In genomic region chr11:65545853-65546216, GRCh38 we compare ENCODE assay signal across 8 cellular contexts. TPM values are rescaled to one million over a fixed set of nuclear protein-coding genes. Genes with fewer than 3 reads are reported as not detected.
DNase-seq lines count a peak whose midpoint lies in the region; ATAC-seq, FAIRE-seq and TF ChIP-seq lines count a peak whose summit lies in the region.

No MANE protein-coding gene starts in this region.

- POLR2A ChIA-PET in activated CD4-positive, alpha-beta T cell treated with anti-CD3 and anti-CD28 coated beads, Interleukin-2, amount 10 ng/mL, durations not matched to agents 7 days and 5 days (lab: Charles Lee), result no interaction called here
- POLR2A ChIA-PET in activated CD8-positive, alpha-beta T cell treated with anti-CD3 and anti-CD28 coated beads, Interleukin-2, amount 10 ng/mL, durations not matched to agents 7 days and 5 days (lab: Charles Lee), result interaction anchor here (1.7 kb wide), 1 partner anchor 20 kb away, joined by 5 read pairs; no protein-coding TSS in a partner anchor

- H3K4me1 Mint-ChIP-seq in activated CD4-positive, alpha-beta T cell treated with anti-CD3 and anti-CD28 coated beads, Interleukin-2, amount 10 ng/mL, durations not matched to agents 7 days and 5 days, result peaks cover 51% of the 10 kb centered on the region
- peaks cover 52% of the 10 kb centered on the region for H3K4me1 Mint-ChIP-seq in activated CD8-positive, alpha-beta T cell treated with anti-CD3 and anti-CD28 coated beads, Interleukin-2, amount 10 ng/mL, durations not matched to agents 7 days and 5 days (ENCODE audit: low read depth)

- peaks cover 20% of the 10 kb centered on the region for H3K36me3 Mint-ChIP-seq in activated CD4-positive, alpha-beta T cell treated with anti-CD3 and anti-CD28 coated beads, Interleukin-2, amount 10 ng/mL, durations not matched to agents 7 days and 5 days (ENCODE audit: low read depth)
- H3K36me3 Mint-ChIP-seq in activated CD8-positive, alpha-beta T cell treated with anti-CD3 and anti-CD28 coated beads, Interleukin-2, amount 10 ng/mL, durations not matched to agents 7 days and 5 days (ENCODE audit: low read depth), result peaks cover 35% of the 10 kb centered on the region

- no peaks in the 10 kb centered on the region for H3K9me3 ChIP-seq in keratinocyte (ENCODE audit: control insufficient read depth, low read depth, low read length)
- H3K9me3 ChIP-seq in thymus (ENCODE audit: control insufficient read depth), result no peaks in the 10 kb centered on the region

- H2AFZ ChIP-seq in keratinocyte (ENCODE audit: control insufficient read depth, low read length), result no peak overlapping the region

- H3K36me3 ChIP-seq in keratinocyte (ENCODE audit: control insufficient read depth in 2 of 2, extremely low read depth in 1 of 2, insufficient read depth in 2 of 2, low read length in 2 of 2), result no peaks in the 10 kb centered on the region
- H3K36me3 ChIP-seq in thymus (ENCODE audit: control insufficient read depth, insufficient read depth), result peaks cover 6% of the 10 kb centered on the region

- H3K27ac ChIP-seq in keratinocyte (ENCODE audit: control insufficient read depth, insufficient read depth, low read length), result no peak overlapping the region
- H3K27ac ChIP-seq in thymus (ENCODE audit: low read depth), result peak overlapping the region; percentile 54

- no peak for ATAC-seq in activated CD8-positive, alpha-beta T cell treated with anti-CD3 and anti-CD28 coated beads, Interleukin-2, amount 10 ng/mL, durations not matched to agents 7 days and 5 days
- ATAC-seq in GM21528 (IDR thresholded peaks at IDR 0.05; ENCODE audit: low FRiP score, unreplicated experiment), result no peak

- H3K4me3 ChIP-seq in keratinocyte (ENCODE audit: control insufficient read depth in 2 of 3, extremely low read depth in 1 of 3, insufficient read depth in 2 of 3, low read depth in 1 of 3, low read length in 3 of 3) (no peak overlapping the region), thymus (ENCODE audit: low read length) (peak overlapping the region; percentile 44)

- TF ChIP-seq CTCF in keratinocyte (optimal IDR thresholded peaks at IDR 0.05 in 1 of 3, IDR thresholded peaks at IDR 0.05 in 1 of 3, conservative IDR thresholded peaks at IDR 0.05 in 1 of 3; ENCODE audit: extremely low read depth in 1 of 3, insufficient read depth in 2 of 3, low read length in 3 of 3), result no peak

- H3K4me1 ChIP-seq in keratinocyte (ENCODE audit: control insufficient read depth, extremely low read depth, insufficient read depth, low read length) (peaks cover 16% of the 10 kb centered on the region), thymus (ENCODE audit: control insufficient read depth, insufficient read depth, low read length) (peaks cover 40% of the 10 kb centered on the region)

- peak overlapping the region; percentile 64 for H3K4me2 ChIP-seq in keratinocyte (ENCODE audit: control insufficient read depth, extremely low read depth, insufficient read depth, low read depth, low read length)

- H3K27me3 Mint-ChIP-seq in activated CD4-positive, alpha-beta T cell treated with anti-CD3 and anti-CD28 coated beads, Interleukin-2, amount 10 ng/mL, durations not matched to agents 7 days and 5 days, result no peaks in the 10 kb centered on the region
- H3K27me3 Mint-ChIP-seq in activated CD8-positive, alpha-beta T cell treated with anti-CD3 and anti-CD28 coated beads, Interleukin-2, amount 10 ng/mL, durations not matched to agents 7 days and 5 days (ENCODE audit: low read depth), result no peaks in the 10 kb centered on the region

- DNase-seq in activated CD4-positive, alpha-beta T cell treated with anti-CD3 and anti-CD28 coated beads, Interleukin-2, amount 10 ng/mL, durations not matched to agents 7 days and 5 days, result no peak
- no peak for DNase-seq in activated CD4-positive, alpha-beta T cell treated with anti-CD3 and anti-CD28 coated beads for 1 hour
- no peak for DNase-seq in activated CD8-positive, alpha-beta T cell treated with anti-CD3 and anti-CD28 coated beads, Interleukin-2, amount 10 ng/mL, durations not matched to agents 7 days and 5 days
- DNase-seq in keratinocyte (ENCODE audit: low read depth, low spot score), result no peak
- DNase-seq in NCI-H1930 (lab: John Stamatoyannopoulos, UW), result no peak
- DNase-seq in NCI-H2029 treated with DMSO at 0.1 percent for 48 hours (lab: John Stamatoyannopoulos, UW), result no peak

- no peaks in the 10 kb centered on the region for H4K20me1 ChIP-seq in keratinocyte (ENCODE audit: control insufficient read depth, extremely low read depth, insufficient read depth, low read length)

- no peak overlapping the region for H3K9ac ChIP-seq in keratinocyte (ENCODE audit: control insufficient read depth, extremely low read depth, insufficient read depth, low read length)

- no peaks in the 10 kb centered on the region for H3K9me1 ChIP-seq in keratinocyte (ENCODE audit: control insufficient read depth, extremely low read depth, insufficient read depth, low read length)

- 30% methylated on average over 4 of the region's 4 CpGs for WGBS in thymus

- dilution Hi-C loops in keratinocyte (cut with MboI; ENCODE audit: extremely low pct_ligation_motif_present, low sequenced_read_pairs), result no loop called here

- CTCF ChIA-PET in activated CD4-positive, alpha-beta T cell treated with anti-CD3 and anti-CD28 coated beads, Interleukin-2, amount 10 ng/mL, durations not matched to agents 7 days and 5 days (lab: Charles Lee), result interaction anchor here (0.9 to 2.9 kb wide), 4 partner anchors 9 to 43 kb away, joined by 3 to 9 read pairs (median 6); partner anchors contain the start of gene ZNRD2
- CTCF ChIA-PET in activated CD8-positive, alpha-beta T cell treated with anti-CD3 and anti-CD28 coated beads, Interleukin-2, amount 10 ng/mL, durations not matched to agents 7 days and 5 days (lab: Charles Lee), result interaction anchor here (1.1 to 8.4 kb wide), 4 partner anchors 11 to 45 kb away, joined by 3 to 172 read pairs (median 4); partner anchors contain the start of genes KCNK7 and ZNRD2

- peak overlapping the region; percentile 78 for H3K27ac Mint-ChIP-seq in activated CD4-positive, alpha-beta T cell treated with anti-CD3 and anti-CD28 coated beads, Interleukin-2, amount 10 ng/mL, durations not matched to agents 7 days and 5 days
- H3K27ac Mint-ChIP-seq in activated CD8-positive, alpha-beta T cell treated with anti-CD3 and anti-CD28 coated beads, Interleukin-2, amount 10 ng/mL, durations not matched to agents 7 days and 5 days, result peak overlapping the region; percentile 41

- H3K79me2 ChIP-seq in keratinocyte (ENCODE audit: control insufficient read depth, insufficient read depth, low read length), result no peaks in the 10 kb centered on the region

- no peak for FAIRE-seq in keratinocyte (lab: Jason Lieb, UNC)

- no peaks in the 10 kb centered on the region for H3K9me3 Mint-ChIP-seq in activated CD4-positive, alpha-beta T cell treated with anti-CD3 and anti-CD28 coated beads, Interleukin-2, amount 10 ng/mL, durations not matched to agents 7 days and 5 days
- H3K9me3 Mint-ChIP-seq in activated CD8-positive, alpha-beta T cell treated with anti-CD3 and anti-CD28 coated beads, Interleukin-2, amount 10 ng/mL, durations not matched to agents 7 days and 5 days (ENCODE audit: insufficient read depth), result no peaks in the 10 kb centered on the region

- peak overlapping the region; percentile 70 for H3K4me3 Mint-ChIP-seq in activated CD4-positive, alpha-beta T cell treated with anti-CD3 and anti-CD28 coated beads, Interleukin-2, amount 10 ng/mL, durations not matched to agents 7 days and 5 days
- peak overlapping the region; percentile 56 for H3K4me3 Mint-ChIP-seq in activated CD8-positive, alpha-beta T cell treated with anti-CD3 and anti-CD28 coated beads, Interleukin-2, amount 10 ng/mL, durations not matched to agents 7 days and 5 days

- H3K27me3 ChIP-seq in keratinocyte (ENCODE audit: control insufficient read depth, extremely low read depth, insufficient read depth, low read length) (no peaks in the 10 kb centered on the region), thymus (ENCODE audit: control insufficient read depth, insufficient read depth) (no peaks in the 10 kb centered on the region)

RNA-seq across cellular contexts. Expression of gene LTBP3, which starts 12.3 kb away (rescaled TPM):
- total RNA-seq in activated CD4-positive, alpha-beta T cell treated with anti-CD3 and anti-CD28 coated beads, Interleukin-2, amount 10 ng/mL, durations not matched to agents 7 days and 5 days, result 10 to 100 TPM; 80.2 to 92.5 TPM
- total RNA-seq in activated CD8-positive, alpha-beta T cell treated with anti-CD3 and anti-CD28 coated beads, Interleukin-2, amount 10 ng/mL, durations not matched to agents 7 days and 5 days, result 10 to 100 TPM; 64.7 to 70.8 TPM
- polyA plus RNA-seq in keratinocyte, result 9.1 to 23.0 TPM (median 11.0 TPM) in 3 replicates
- polyA plus RNA-seq in keratinocyte (2011; ENCODE audit: low read depth), result 4.4 TPM
- 6.9 and 16.8 TPM in 2 replicates for polyA plus RNA-seq in keratinocyte (2011; cell fraction: cytosol; rRNA removed)
- 45.1 and 57.9 TPM in 2 replicates for polyA plus RNA-seq in keratinocyte (2011; cell fraction: nucleus; rRNA removed)
- 8.9 and 26.6 TPM in 2 replicates for polyA plus RNA-seq in keratinocyte (2012; ENCODE audit: low replicate concordance)
- 8.8 to 64.5 TPM (median 10.5 TPM) in 3 replicates for polyA minus RNA-seq in keratinocyte
- 32.8 TPM for polyA minus RNA-seq in keratinocyte (2011; cell fraction: cytosol; rRNA and poly(A)+ RNA removed)
- 30.0 and 30.3 TPM in 2 replicates for polyA minus RNA-seq in keratinocyte (2011; cell fraction: nucleus; rRNA and poly(A)+ RNA removed)
- polyA plus RNA-seq in thymus, result 64.6 TPM

RNA-seq across cellular contexts. Expression of gene SCYL1, which starts 21.0 kb away (rescaled TPM):
- 10 to 100 TPM; 59.1 to 62.1 TPM for total RNA-seq in activated CD4-positive, alpha-beta T cell treated with anti-CD3 and anti-CD28 coated beads, Interleukin-2, amount 10 ng/mL, durations not matched to agents 7 days and 5 days
- 10 to 100 TPM; 68.0 to 69.5 TPM for total RNA-seq in activated CD8-positive, alpha-beta T cell treated with anti-CD3 and anti-CD28 coated beads, Interleukin-2, amount 10 ng/mL, durations not matched to agents 7 days and 5 days
- polyA plus RNA-seq in keratinocyte (31.3 to 51.2 TPM (median 44.1 TPM) in 3 replicates), thymus (68.1 TPM)
- polyA plus RNA-seq in keratinocyte (2011; ENCODE audit: low read depth), result 25.3 TPM
- polyA plus RNA-seq in keratinocyte (2011; cell fraction: cytosol; rRNA removed), result 40.7 and 65.2 TPM in 2 replicates
- 52.1 and 72.4 TPM in 2 replicates for polyA plus RNA-seq in keratinocyte (2011; cell fraction: nucleus; rRNA removed)
- polyA plus RNA-seq in keratinocyte (2012; ENCODE audit: low replicate concordance), result 33.0 and 44.5 TPM in 2 replicates
- 34.8 to 75.0 TPM (median 43.7 TPM) in 3 replicates for polyA minus RNA-seq in keratinocyte
- 43.0 TPM for polyA minus RNA-seq in keratinocyte (2011; cell fraction: cytosol; rRNA and poly(A)+ RNA removed)
- 24.6 and 32.7 TPM in 2 replicates for polyA minus RNA-seq in keratinocyte (2011; cell fraction: nucleus; rRNA and poly(A)+ RNA removed)

RNA-seq across cellular contexts. Expression of gene ZNRD2, which starts 24.4 kb away (rescaled TPM):
- total RNA-seq in activated CD4-positive, alpha-beta T cell treated with anti-CD3 and anti-CD28 coated beads, Interleukin-2, amount 10 ng/mL, durations not matched to agents 7 days and 5 days, result 10 to 100 TPM; 32.4 to 35.4 TPM
- total RNA-seq in activated CD8-positive, alpha-beta T cell treated with anti-CD3 and anti-CD28 coated beads, Interleukin-2, amount 10 ng/mL, durations not matched to agents 7 days and 5 days, result 10 to 100 TPM; 39.2 to 40.7 TPM
- polyA plus RNA-seq in keratinocyte, result 33.6 to 48.5 TPM (median 47.5 TPM) in 3 replicates
- polyA plus RNA-seq in keratinocyte (2011; ENCODE audit: low read depth), result 9.1 TPM
- 29.1 and 56.1 TPM in 2 replicates for polyA plus RNA-seq in keratinocyte (2011; cell fraction: cytosol; rRNA removed)
- 34.2 and 37.8 TPM in 2 replicates for polyA plus RNA-seq in keratinocyte (2011; cell fraction: nucleus; rRNA removed)
- polyA plus RNA-seq in keratinocyte (2012; ENCODE audit: low replicate concordance), result 47.2 and 82.7 TPM in 2 replicates
- 8.8 to 35.2 TPM (median 10.5 TPM) in 3 replicates for polyA minus RNA-seq in keratinocyte
- polyA minus RNA-seq in keratinocyte (2011; cell fraction: cytosol; rRNA and poly(A)+ RNA removed), result 33.8 TPM
- 12.9 and 16.0 TPM in 2 replicates for polyA minus RNA-seq in keratinocyte (2011; cell fraction: nucleus; rRNA and poly(A)+ RNA removed)
- polyA plus RNA-seq in thymus, result 38.0 TPM

RNA-seq across cellular contexts. Expression of gene FAM89B, which starts 26.5 kb away (rescaled TPM):
- 10 to 100 TPM; 34.1 to 42.1 TPM for total RNA-seq in activated CD4-positive, alpha-beta T cell treated with anti-CD3 and anti-CD28 coated beads, Interleukin-2, amount 10 ng/mL, durations not matched to agents 7 days and 5 days
- total RNA-seq in activated CD8-positive, alpha-beta T cell treated with anti-CD3 and anti-CD28 coated beads, Interleukin-2, amount 10 ng/mL, durations not matched to agents 7 days and 5 days, result 10 to 100 TPM; 32.0 to 33.6 TPM
- polyA plus RNA-seq in keratinocyte (11.5 to 37.6 TPM (median 13.5 TPM) in 3 replicates), thymus (62.2 TPM)
- polyA plus RNA-seq in keratinocyte (2011; ENCODE audit: low read depth), result 1.3 TPM
- 18.0 and 37.6 TPM in 2 replicates for polyA plus RNA-seq in keratinocyte (2011; cell fraction: cytosol; rRNA removed)
- 8.8 and 17.8 TPM in 2 replicates for polyA plus RNA-seq in keratinocyte (2011; cell fraction: nucleus; rRNA removed)
- 17.0 and 20.6 TPM in 2 replicates for polyA plus RNA-seq in keratinocyte (2012; ENCODE audit: low replicate concordance)
- 8.9 to 33.5 TPM (median 20.7 TPM) in 3 replicates for polyA minus RNA-seq in keratinocyte
- polyA minus RNA-seq in keratinocyte (2011; cell fraction: cytosol; rRNA and poly(A)+ RNA removed), result 30.5 TPM
- polyA minus RNA-seq in keratinocyte (2011; cell fraction: nucleus; rRNA and poly(A)+ RNA removed), result 2.1 and 9.4 TPM in 2 replicates

RNA-seq across cellular contexts. Expression of gene EHBP1L1, which starts 30.0 kb away (rescaled TPM):
- total RNA-seq in activated CD4-positive, alpha-beta T cell treated with anti-CD3 and anti-CD28 coated beads, Interleukin-2, amount 10 ng/mL, durations not matched to agents 7 days and 5 days, result 10 to 100 TPM; 69.2 to 96.7 TPM
- 10 to 100 TPM; 94.4 to 95.3 TPM for total RNA-seq in activated CD8-positive, alpha-beta T cell treated with anti-CD3 and anti-CD28 coated beads, Interleukin-2, amount 10 ng/mL, durations not matched to agents 7 days and 5 days
- polyA plus RNA-seq in keratinocyte (8.5 to 14.0 TPM (median 10.4 TPM) in 3 replicates), thymus (66.5 TPM)
- 28.9 TPM for polyA plus RNA-seq in keratinocyte (2011; ENCODE audit: low read depth)
- polyA plus RNA-seq in keratinocyte (2011; cell fraction: cytosol; rRNA removed), result 5.2 and 16.1 TPM in 2 replicates
- 35.7 and 50.9 TPM in 2 replicates for polyA plus RNA-seq in keratinocyte (2011; cell fraction: nucleus; rRNA removed)
- 12.7 and 19.8 TPM in 2 replicates for polyA plus RNA-seq in keratinocyte (2012; ENCODE audit: low replicate concordance)
- polyA minus RNA-seq in keratinocyte, result 9.8 to 25.0 TPM (median 16.6 TPM) in 3 replicates
- 36.8 TPM for polyA minus RNA-seq in keratinocyte (2011; cell fraction: cytosol; rRNA and poly(A)+ RNA removed)
- 21.4 and 21.5 TPM in 2 replicates for polyA minus RNA-seq in keratinocyte (2011; cell fraction: nucleus; rRNA and poly(A)+ RNA removed)
